1 cellular context compared by ENCODE assay signal in genomic region chr17:75640556-75641119, GRCh38.
TF ChIP-seq lines count a peak whose summit lies in the region.

No MANE protein-coding gene starts in this region.

TF ChIP-seq in WTC11, 78 proteins besides CTCF, POLR2A, EP300 and RAD21:
- no peak for TF ChIP-seq STAT6 (CRISPR knock-in tag; conservative IDR thresholded peaks at IDR 0.05; ENCODE audit: low read depth)
- TF ChIP-seq ZBTB21 (CRISPR knock-in tag; IDR thresholded peaks at IDR 0.05; ENCODE audit: borderline replicate concordance), result no peak
- no peak for TF ChIP-seq JUN (CRISPR knock-in tag; IDR thresholded peaks at IDR 0.05)
- no peak for TF ChIP-seq GRHL2 (CRISPR knock-in tag; IDR thresholded peaks at IDR 0.05; ENCODE audit: insufficient replicate concordance, severe bottlenecking)
